ENCODE assay signal across 19 cellular contexts in the genomic region with DNA sequence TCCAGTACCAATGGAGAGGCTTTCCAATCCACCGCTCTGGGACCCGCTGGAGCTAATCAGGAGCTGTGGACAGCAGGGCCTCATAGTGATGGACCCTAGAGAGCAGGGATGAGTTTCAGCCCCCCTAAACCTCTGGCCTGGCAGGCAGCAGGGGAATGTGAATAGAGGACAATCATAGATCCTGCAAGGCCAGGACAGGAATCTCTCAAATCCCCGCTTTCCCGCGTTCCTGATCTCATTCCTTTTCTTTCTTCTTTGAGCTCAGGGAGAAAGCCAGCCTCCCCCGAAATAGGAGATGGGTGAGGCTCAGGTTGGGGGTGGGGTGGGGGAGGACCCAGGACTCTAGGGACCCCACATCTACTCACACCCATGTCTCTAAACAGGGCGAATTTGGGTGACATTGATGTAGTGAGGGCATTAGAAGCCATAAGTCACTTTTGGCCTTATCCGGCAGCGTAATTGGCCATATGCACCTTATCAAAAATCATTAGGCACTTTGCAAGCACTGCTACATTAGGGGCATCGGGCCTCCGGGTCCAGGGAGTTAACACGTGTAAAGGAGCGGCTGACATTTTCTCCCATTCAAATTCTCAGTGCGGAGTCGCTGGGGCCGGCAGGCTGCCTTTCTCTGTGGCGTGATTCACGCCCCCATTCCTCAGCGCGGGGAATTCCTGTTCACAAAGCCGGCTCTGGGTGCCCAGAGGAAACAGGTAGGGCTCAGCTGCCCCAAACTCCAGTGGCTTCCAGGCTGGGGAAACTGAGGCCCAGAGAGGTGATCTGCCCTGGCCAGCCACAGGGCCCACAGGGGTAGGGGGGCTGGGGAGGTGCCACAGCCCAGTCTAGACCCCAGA. TPM values are rescaled to one million over a fixed set of nuclear protein-coding genes. Genes with fewer than 3 reads are reported as not detected.
A peak's percentile ranks its signal among the peaks of the same experiment; 100 is the strongest.
DNase-seq lines count a peak whose midpoint lies in the region; ATAC-seq and TF ChIP-seq lines count a peak whose summit lies in the region.
"Had no signal": no experiment of that assay in that cellular context is flagged by ENCODE, and none has a peak within 500 bp of the region (broad histone marks: within the 10 kb centered on the region; RNA-seq: fewer than 3 reads in every experiment).

No MANE protein-coding gene starts in this region.

- H3K9me3 ChIP-seq in iPS-18c (ENCODE audit: control insufficient read depth, insufficient read depth, low read length), result peaks cover 2% of the 10 kb centered on the region
- H3K9me3 ChIP-seq: A549, SJCRH30 had no signal

- peaks cover 15% of the 10 kb centered on the region for H3K4me1 Mint-ChIP-seq in activated naive CD4-positive, alpha-beta T cell treated with anti-CD3 and anti-CD28 coated beads, Interleukin-2, amount 10 ng/mL, durations not matched to agents 7 days and 5 days
- peaks cover 16% of the 10 kb centered on the region for H3K4me1 Mint-ChIP-seq in brain
- H3K4me1 Mint-ChIP-seq in stimulated activated naive B cell treated with anti-CD40 and anti-IgM and Interleukin-4, amounts not matched to agents 10 μg/mL and 1 μg/mL and 100 μg/mL, for 72 hours, result peaks cover 36 to 53% of the 10 kb centered on the region in 2 donors
- H3K4me1 Mint-ChIP-seq in activated T-helper 17 cell treated with anti-CD3 and anti-CD28 coated beads, Interleukin-2, amount 50 U/mL, for 72 hours, result peaks cover 15% of the 10 kb centered on the region

- H3K27me3 Mint-ChIP-seq in activated naive CD4-positive, alpha-beta T cell treated with anti-CD3 and anti-CD28 coated beads, Interleukin-2, amount 10 ng/mL, durations not matched to agents 7 days and 5 days, result peaks cover 100% of the 10 kb centered on the region
- H3K27me3 Mint-ChIP-seq in brain, result peaks cover 99% of the 10 kb centered on the region
- H3K27me3 Mint-ChIP-seq in stimulated activated naive B cell treated with anti-CD40 and anti-IgM and Interleukin-4, amounts not matched to agents 10 μg/mL and 1 μg/mL and 100 μg/mL, for 72 hours, result peaks cover 74 to 91% of the 10 kb centered on the region in 2 donors
- H3K27me3 Mint-ChIP-seq in activated T-helper 17 cell treated with anti-CD3 and anti-CD28 coated beads, Interleukin-2, amount 50 U/mL, for 72 hours, result peaks cover 55% of the 10 kb centered on the region

- peak overlapping the region; percentile 60 for H3K27ac Mint-ChIP-seq in activated naive CD4-positive, alpha-beta T cell treated with anti-CD3 and anti-CD28 coated beads, Interleukin-2, amount 10 ng/mL, durations not matched to agents 7 days and 5 days
- H3K27ac Mint-ChIP-seq in brain, result peak overlapping the region in 1 of 5 experiments; percentile 70
- peak overlapping the region; percentile 78 for H3K27ac Mint-ChIP-seq in stimulated activated naive B cell treated with anti-CD40 and anti-IgM and Interleukin-4, amounts not matched to agents 10 μg/mL and 1 μg/mL and 100 μg/mL, for 72 hours
- H3K27ac Mint-ChIP-seq in activated T-helper 17 cell treated with anti-CD3 and anti-CD28 coated beads, Interleukin-2, amount 50 U/mL, for 72 hours, result no peak overlapping the region

- TF ChIP-seq CTCF in brain (conservative IDR thresholded peaks at IDR 0.05), result no peak

- CTCF ChIA-PET in activated naive CD4-positive, alpha-beta T cell treated with anti-CD3 and anti-CD28 coated beads, Interleukin-2, amount 10 ng/mL, durations not matched to agents 7 days and 5 days (lab: Charles Lee), result no interaction called here

- no peak overlapping the region for H3K4me3 Mint-ChIP-seq in activated naive CD4-positive, alpha-beta T cell treated with anti-CD3 and anti-CD28 coated beads, Interleukin-2, amount 10 ng/mL, durations not matched to agents 7 days and 5 days
- H3K4me3 Mint-ChIP-seq in brain, result peak overlapping the region; percentile 59 to 81 (median 71)
- no peak overlapping the region for H3K4me3 Mint-ChIP-seq in stimulated activated naive B cell treated with anti-CD40 and anti-IgM and Interleukin-4, amounts not matched to agents 10 μg/mL and 1 μg/mL and 100 μg/mL, for 72 hours
- H3K4me3 Mint-ChIP-seq in activated T-helper 17 cell treated with anti-CD3 and anti-CD28 coated beads, Interleukin-2, amount 50 U/mL, for 72 hours, result no peak overlapping the region

- no peaks in the 10 kb centered on the region for H3K9me3 Mint-ChIP-seq in activated naive CD4-positive, alpha-beta T cell treated with anti-CD3 and anti-CD28 coated beads, Interleukin-2, amount 10 ng/mL, durations not matched to agents 7 days and 5 days
- H3K9me3 Mint-ChIP-seq in brain, result peaks cover 0 to 21% (median 8%) of the 10 kb centered on the region in 5 experiments
- H3K9me3 Mint-ChIP-seq in stimulated activated naive B cell treated with anti-CD40 and anti-IgM and Interleukin-4, amounts not matched to agents 10 μg/mL and 1 μg/mL and 100 μg/mL, for 72 hours, result no peaks in the 10 kb centered on the region
- no peaks in the 10 kb centered on the region for H3K9me3 Mint-ChIP-seq in activated T-helper 17 cell treated with anti-CD3 and anti-CD28 coated beads, Interleukin-2, amount 50 U/mL, for 72 hours

- no peak for ATAC-seq in stimulated activated naive B cell treated with anti-CD40 and anti-IgM and Interleukin-4, amounts not matched to agents 10 μg/mL and 1 μg/mL and 100 μg/mL, for 72 hours (replicated peaks)
- no peak for ATAC-seq in activated T-helper 17 cell treated with anti-CD3 and anti-CD28 coated beads, Interleukin-2, amount 50 U/mL, for 72 hours (replicated peaks)
- ATAC-seq in HG02763 (IDR thresholded peaks at IDR 0.05; ENCODE audit: unreplicated experiment), result no peak
- ATAC-seq: HCT116, HepG2, PC-3 had no signal

- H3K36me3 Mint-ChIP-seq in activated naive CD4-positive, alpha-beta T cell treated with anti-CD3 and anti-CD28 coated beads, Interleukin-2, amount 10 ng/mL, durations not matched to agents 7 days and 5 days, result no peaks in the 10 kb centered on the region
- peaks cover 12% of the 10 kb centered on the region for H3K36me3 Mint-ChIP-seq in brain
- peaks cover 0 to 6% of the 10 kb centered on the region in 2 donors for H3K36me3 Mint-ChIP-seq in stimulated activated naive B cell treated with anti-CD40 and anti-IgM and Interleukin-4, amounts not matched to agents 10 μg/mL and 1 μg/mL and 100 μg/mL, for 72 hours
- H3K36me3 Mint-ChIP-seq in activated T-helper 17 cell treated with anti-CD3 and anti-CD28 coated beads, Interleukin-2, amount 50 U/mL, for 72 hours (ENCODE audit: low read depth), result no peaks in the 10 kb centered on the region

- peak overlapping the region; percentile 62 for H3K4me3 ChIP-seq in iPS-18c (ENCODE audit: insufficient read depth, low read depth, low read length)
- H3K4me3 ChIP-seq: A549, SJCRH30 had no signal

- no peak for DNase-seq in activated naive CD4-positive, alpha-beta T cell treated with anti-CD3 and anti-CD28 coated beads, Interleukin-2, amount 10 ng/mL, durations not matched to agents 7 days and 5 days
- DNase-seq in activated naive CD4-positive, alpha-beta T cell treated with anti-CD3 and anti-CD28 coated beads, Interleukin-2, amount 50 U/mL, for 16 hours, result no peak
- DNase-seq in stimulated activated naive B cell treated with anti-CD40 and anti-IgM and Interleukin-4, amounts not matched to agents 10 μg/mL and 1 μg/mL and 100 μg/mL, for 72 hours, result no peak
- DNase-seq in NCI-H345 (lab: John Stamatoyannopoulos, UW), result no peak
- DNase-seq: C1 segment of cervical spinal cord, KG1, NCI-H1436, NCI-H2029, NCI-H510A, NCI-H774, PC-3, SJCRH30 had no signal

RNA-seq across cellular contexts. Expression of a gene that starts 1.6 kb away (rescaled TPM):
- 0.10 TPM for polyA plus RNA-seq in brain (ENCODE audit: insufficient read depth, low read depth, low replicate concordance)
- total RNA-seq in activated T-helper 17 cell treated with anti-CD3 and anti-CD28 coated beads, Interleukin-2, amount 50 U/mL, for 72 hours, result not detected
- total RNA-seq: HepG2, SJCRH30 had no signal
- polyA plus RNA-seq: A549, HepG2 had no signal

RNA-seq across cellular contexts. Expression of a gene that starts 47.9 kb away (rescaled TPM):
- 10.4 TPM for polyA plus RNA-seq in brain (ENCODE audit: insufficient read depth, low read depth, low replicate concordance)
- total RNA-seq in activated T-helper 17 cell treated with anti-CD3 and anti-CD28 coated beads, Interleukin-2, amount 50 U/mL, for 72 hours, result under 1 TPM; 0.24 to 0.69 TPM

Comparison
In these comparisons a context has a peak if more than half of its experiments do, and no peak if none do; other contexts are left out.
1. H3K4me3 Mint-ChIP-seq: peak in brain (5 of 5); none in activated naive CD4-positive, alpha-beta T cell treated with anti-CD3 and anti-CD28 coated beads, Interleukin-2, amount 10 ng/mL, durations not matched to agents 7 days and 5 days (single experiment), stimulated activated naive B cell treated with anti-CD40 and anti-IgM and Interleukin-4, amounts not matched to agents 10 μg/mL and 1 μg/mL and 100 μg/mL, for 72 hours (0 of 2) and activated T-helper 17 cell treated with anti-CD3 and anti-CD28 coated beads, Interleukin-2, amount 50 U/mL, for 72 hours (single experiment).